7 cellular contexts compared by ENCODE assay signal in the genomic region with DNA sequence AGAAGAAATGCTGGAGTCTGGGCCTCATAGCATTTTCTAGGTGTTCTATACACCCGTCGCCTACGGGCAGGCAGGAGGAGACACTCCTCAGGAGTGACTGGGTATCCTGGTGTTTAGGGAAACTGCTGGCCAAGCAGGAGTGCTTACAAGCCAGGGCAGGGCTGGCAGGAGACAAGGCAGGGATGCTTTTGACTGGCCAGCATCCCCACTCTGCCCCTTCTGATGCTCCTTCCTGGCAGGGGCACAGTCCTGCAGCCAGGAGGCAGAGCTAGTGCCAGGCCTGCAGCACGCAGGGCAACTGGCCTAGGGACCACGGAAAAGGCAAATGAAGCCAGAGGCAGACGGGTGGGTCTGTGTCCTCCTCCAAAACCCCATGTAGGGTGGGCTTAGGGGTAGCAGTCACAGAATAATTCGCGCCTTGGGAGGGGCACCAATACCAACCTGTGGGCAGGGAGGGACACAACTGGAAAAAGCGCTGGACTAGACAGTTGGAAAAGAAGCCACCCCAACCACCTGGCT. TPM values are rescaled to one million over a fixed set of nuclear protein-coding genes. Genes with fewer than 3 reads are reported as not detected.
DNase-seq lines count a peak whose midpoint lies in the region; ATAC-seq and TF ChIP-seq lines count a peak whose summit lies in the region.

No MANE protein-coding gene starts in this region.

- TF ChIP-seq CTCF in GM12872 (IDR thresholded peaks at IDR 0.05; ENCODE audit: insufficient read depth, low read depth, low read length) (peak; percentile 34; the same call in 1 of the 3 replicates), PC-9 (conservative IDR thresholded peaks at IDR 0.05) (no peak; the same call in 1 of the 2 replicates), neutrophil (IDR thresholded peaks at IDR 0.05) (no peak)

- no peak for ATAC-seq in GM19023 (IDR thresholded peaks at IDR 0.05; ENCODE audit: unreplicated experiment)

- H3K27me3 ChIP-seq in PC-9 (ENCODE audit: insufficient read depth, low read depth) (no peaks in the 10 kb centered on the region), neutrophil (no peaks in the 10 kb centered on the region)
- H3K27me3 ChIP-seq in effector memory CD4-positive, alpha-beta T cell (replicated peaks; ENCODE audit: control insufficient read depth, insufficient read depth, low read length, poor library complexity, severe bottlenecking) = no peaks in the 10 kb centered on the region

- TSS peak; percentile 5 for BruUV-seq in PC-9 (replicated peaks; lab: Mats Ljungman, UMichigan)

- intact Hi-C loops in PC-9 (cut with micrococcal nuclease; ENCODE audit: unreplicated experiment) = no loop called here

- H3K27ac ChIP-seq in PC-9 (no peak overlapping the region), neutrophil (peak overlapping the region; percentile 58)
- peak overlapping the region; percentile 45 for H3K27ac ChIP-seq in effector memory CD4-positive, alpha-beta T cell (ENCODE audit: insufficient read depth, low read length, poor library complexity, severe bottlenecking)

- H3K4me3 ChIP-seq in PC-9 (peak overlapping the region; percentile 74), neutrophil (ENCODE audit: low read depth in 1 of 2, low read length in 1 of 2) (peak overlapping the region; percentile 67 to 99)
- H3K4me3 ChIP-seq in effector memory CD4-positive, alpha-beta T cell (ENCODE audit: insufficient read depth, low read depth, low read length, poor library complexity, severe bottlenecking) = peak overlapping the region; percentile 86

- peaks cover 28% of the 10 kb centered on the region; the same call in 1 of the 2 replicates for H3F3A ChIP-seq in PC-9 (ENCODE audit: insufficient read depth, low read depth)

- H3K4me1 ChIP-seq in PC-9 (replicated peaks; ENCODE audit: insufficient read depth) (peaks cover 30% of the 10 kb centered on the region), neutrophil (ENCODE audit: control insufficient read depth in 1 of 2, insufficient read depth in 1 of 2, low read depth in 1 of 2, low read length in 1 of 2) (peaks cover 38 to 55% of the 10 kb centered on the region in 2 experiments)
- H3K4me1 ChIP-seq in effector memory CD4-positive, alpha-beta T cell (ENCODE audit: control insufficient read depth, insufficient read depth, low read length, poor library complexity, severe bottlenecking) = peaks cover 38% of the 10 kb centered on the region

- H3K9me3 ChIP-seq in PC-9 (ENCODE audit: insufficient read depth, low read depth) (no peaks in the 10 kb centered on the region), neutrophil (no peaks in the 10 kb centered on the region)
- no peaks in the 10 kb centered on the region for H3K9me3 ChIP-seq in effector memory CD4-positive, alpha-beta T cell (ENCODE audit: control insufficient read depth, low read length)

- CTCF ChIA-PET in PC-9 (lab: Charles Lee) = interaction anchor here (0.6 to 1.9 kb wide), 2 partner anchors 24 to 38 kb away, joined by 4 to 7 read pairs; no protein-coding TSS in a partner anchor

- POLR2A ChIA-PET in PC-9 (lab: Charles Lee; ENCODE audit: unreplicated experiment) = interaction anchor here (0.5 kb wide), 2 partner anchors 16 to 429 kb away, joined by 3 to 4 read pairs; no protein-coding TSS in a partner anchor

- peaks cover 14% of the 10 kb centered on the region for H4K20me1 ChIP-seq in PC-9 (ENCODE audit: insufficient read depth)

- no peaks in the 10 kb centered on the region for H3K9me2 ChIP-seq in PC-9 (ENCODE audit: insufficient read depth)

- H3K36me3 ChIP-seq in PC-9 (ENCODE audit: low read depth) (0 out of 2 replicates have a peak, but pooled peaks cover 9% of the 10 kb centered on the region), neutrophil (peaks cover 57% of the 10 kb centered on the region)
- H3K36me3 ChIP-seq in effector memory CD4-positive, alpha-beta T cell (ENCODE audit: control insufficient read depth, insufficient read depth, low read length) = peaks cover 21% of the 10 kb centered on the region

- H2AFZ ChIP-seq in PC-9 = peak overlapping the region; percentile 78

- no peak for DNase-seq in PC-9
- DNase-seq in effector memory CD4-positive, alpha-beta T cell = no peak
- DNase-seq in DMS153 treated with DMSO at 0.1 percent for 48 hours (lab: John Stamatoyannopoulos, UW; ENCODE audit: unreplicated experiment) = no peak
- DNase-seq in NCI-H1105 treated with DMSO at 0.1 percent for 48 hours (lab: John Stamatoyannopoulos, UW) = no peak

- H3K4me2 ChIP-seq in PC-9 = peak overlapping the region; percentile 85

- H3K79me2 ChIP-seq in PC-9 (ENCODE audit: low read depth) = peaks cover 33% of the 10 kb centered on the region

RNA-seq across cellular contexts. Expression of a gene that starts 4.9 kb away (rescaled TPM):
- total RNA-seq in PC-9 (2021) = 119 and 123 TPM in 2 replicates

RNA-seq across cellular contexts. Expression of a gene that starts 43.4 kb away (rescaled TPM):
- total RNA-seq in PC-9 (2021) = 0.26 and 0.70 TPM in 2 replicates

RNA-seq across cellular contexts. Expression of a gene that starts 50.8 kb away (rescaled TPM):
- 22.8 and 30.3 TPM in 2 replicates for total RNA-seq in PC-9 (2021)
